ENCODE assay signal across 28 cellular contexts in the genomic region with DNA sequence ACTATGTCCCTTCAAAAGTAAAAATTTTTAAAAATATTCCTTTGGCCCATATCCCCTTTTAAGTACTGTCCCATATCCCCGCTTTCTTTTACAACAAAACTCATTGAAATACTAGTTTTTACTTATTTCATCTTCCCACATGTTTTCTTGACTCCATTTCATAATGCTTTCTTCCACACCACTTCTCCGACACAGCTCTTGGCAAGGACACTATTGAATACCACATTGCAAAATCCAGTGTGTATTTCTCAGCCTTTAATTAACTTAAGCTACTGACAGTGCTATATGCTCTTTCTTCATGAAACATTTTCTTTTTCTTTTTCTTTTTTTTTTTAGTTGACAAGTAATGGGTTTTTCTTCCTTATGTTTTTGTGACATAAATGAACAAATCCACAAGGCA. TPM values are rescaled to one million over a fixed set of nuclear protein-coding genes. Genes with fewer than 3 reads are reported as not detected.
A peak's percentile ranks its signal among the peaks of the same experiment; 100 is the strongest.
DNase-seq lines count a peak whose midpoint lies in the region; ATAC-seq, FAIRE-seq and TF ChIP-seq lines count a peak whose summit lies in the region.
"Had no signal": no experiment of that assay in that cellular context is flagged by ENCODE, and none has a peak within 500 bp of the region (broad histone marks: within the 10 kb centered on the region; RNA-seq: fewer than 3 reads in every experiment).

No MANE protein-coding gene starts in this region.

- BruUV-seq in K562 (replicated peaks; lab: Mats Ljungman, UMichigan): no TSS peak

- intact Hi-C loops in K562 (cut with micrococcal nuclease) (no loop called here), transverse colon (cut with DNase I; ENCODE audit: low total_unique reads) (no loop called here)

- H3K27ac ChIP-seq in GM23248 (no peak overlapping the region), K562 (ENCODE audit: extremely low read depth, low read depth, low read length) (no peak overlapping the region), transverse colon (no peak overlapping the region)
- H3K27ac ChIP-seq: HL-60, PC-9, SJCRH30 had no signal

- H3K4me3 ChIP-seq in GM23248: no peak overlapping the region
- H3K4me3 ChIP-seq in K562: no peak overlapping the region
- H3K4me3 ChIP-seq in fibroblast of pulmonary artery (replicated peaks; ENCODE audit: low read depth, low read length): no peak overlapping the region
- no peak overlapping the region for H3K4me3 ChIP-seq in transverse colon
- H3K4me3 ChIP-seq: PC-9, SJCRH30 had no signal

- TF ChIP-seq EP300 in K562 (IDR thresholded peaks at IDR 0.05; ENCODE audit: low read length): no peak
- no peak for TF ChIP-seq EP300 in transverse colon (IDR thresholded peaks at IDR 0.05; ENCODE audit: low read depth)

- H3K9me3 ChIP-seq in GM23248 (ENCODE audit: low read depth) (no peaks in the 10 kb centered on the region), K562 (replicated peaks; ENCODE audit: control insufficient read depth, insufficient read depth, low read depth, low read length) (no peaks in the 10 kb centered on the region), transverse colon (no peaks in the 10 kb centered on the region)
- H3K9me3 ChIP-seq: BE2C, SJCRH30 had no signal

- DNase-seq in AG20443 (ENCODE audit: low spot score) (peak; percentile 31), GM23248 (peak; percentile 71), K562 (ENCODE audit: extremely low read depth in 1 of 4, low spot score in 3 of 4) (no peak), fibroblast of pulmonary artery (ENCODE audit: low read depth) (peak; percentile 37), anterior cingulate cortex (lab: John Stamatoyannopoulos, UW) (no peak), transverse colon (no peak), NCI-H1436 treated with DMSO at 0.1 percent for 48 hours (lab: John Stamatoyannopoulos, UW) (no peak)
- DNase-seq: BE2C; CD8-positive, alpha-beta memory T cell; DMS 273 treated with DMSO at 0.1 percent for 48 hours; DMS79; HCEC 1CT; Karpas-422; NCI-H1092; NCI-H1436; NCI-H1930; NCI-H446; NCI-H524 treated with DMSO at 0.1 percent for 48 hours; NCI-H774; PC-9; SJCRH30 had no signal

- H2AFZ ChIP-seq in GM23248 (peak overlapping the region; percentile 52), K562 (ENCODE audit: low read depth, low read length) (peak overlapping the region; percentile 7; the same call in 1 of the 2 replicates)
- H2AFZ ChIP-seq: PC-9 had no signal

- TF ChIP-seq RAD21 in K562 (CRISPR knock-in tag; conservative IDR thresholded peaks at IDR 0.05 in 1 of 2, IDR thresholded peaks at IDR 0.05 in 1 of 2): no peak

- H3K4me2 ChIP-seq in GM23248 (ENCODE audit: unreplicated experiment): peak overlapping the region; percentile 4
- no peak overlapping the region for H3K4me2 ChIP-seq in K562 (ENCODE audit: insufficient read depth, low read length)
- H3K4me2 ChIP-seq: PC-9 had no signal

- in situ Hi-C loops in GM23248 (cut with MboI): loop anchor here (10.0 kb wide), 1 partner anchor 89 kb away; no protein-coding TSS in a partner anchor
- in situ Hi-C loops in K562 (cut with MboI): no loop called here
- in situ Hi-C loops in transverse colon (cut with MboI; ENCODE audit: low pct_ligation_motif_present in 1 of 4, low pct_unique_long_range_greater_than_20kb in 1 of 4, low sequenced_read_pairs in 3 of 4): no loop called here

- CTCF ChIA-PET in K562 (lab: Yijun Ruan, JAX; ENCODE audit: low intra/inter-chr PET ratio): no interaction called here

- H3K9me1 ChIP-seq in K562 (ENCODE audit: control insufficient read depth, insufficient read depth, low read length): no peaks in the 10 kb centered on the region

- H4K20me1 ChIP-seq in GM23248 (ENCODE audit: insufficient read depth) (no peaks in the 10 kb centered on the region), K562 (replicated peaks; ENCODE audit: control insufficient read depth, insufficient read depth, low read length) (no peaks in the 10 kb centered on the region)

- ATAC-seq in K562: no peak
- ATAC-seq in HG03565 (IDR thresholded peaks at IDR 0.05; ENCODE audit: unreplicated experiment): no peak
- ATAC-seq: Right ventricle myocardium inferior had no signal

- no peaks in the 10 kb centered on the region for H3K79me2 ChIP-seq in GM23248 (ENCODE audit: insufficient read depth)
- H3K79me2 ChIP-seq in K562 (ENCODE audit: control insufficient read depth, insufficient read depth, low read length): no peaks in the 10 kb centered on the region

- H3K4me1 ChIP-seq in GM23248 (ENCODE audit: insufficient read depth): peaks cover 18% of the 10 kb centered on the region
- peaks cover 0 to 2% of the 10 kb centered on the region in 2 experiments; a peak in 1 of 5 replicates for H3K4me1 ChIP-seq in K562 (replicated peaks in 1 of 2; ENCODE audit: control insufficient read depth in 2 of 2, insufficient read depth in 2 of 2, low read length in 2 of 2)
- no peaks in the 10 kb centered on the region for H3K4me1 ChIP-seq in transverse colon
- H3K4me1 ChIP-seq: BE2C, SJCRH30 had no signal

- no peaks in the 10 kb centered on the region for H3K9me2 ChIP-seq in GM23248 (ENCODE audit: insufficient read depth)

- TF ChIP-seq POLR2A in K562 (conservative IDR thresholded peaks at IDR 0.05) (no peak), transverse colon (IDR thresholded peaks at IDR 0.05) (no peak)

- no peak for FAIRE-seq in K562 (lab: Jason Lieb, UNC)
- FAIRE-seq: A204.1, H1 had no signal

- H3K36me3 ChIP-seq in GM23248 (ENCODE audit: low read depth): no peaks in the 10 kb centered on the region
- H3K36me3 ChIP-seq in K562 (ENCODE audit: control insufficient read depth, insufficient read depth, low read length): no peaks in the 10 kb centered on the region
- no peaks in the 10 kb centered on the region for H3K36me3 ChIP-seq in transverse colon
- H3K36me3 ChIP-seq: BE2C, SJCRH30 had no signal

- POLR2A ChIA-PET in K562 (lab: Yijun Ruan, JAX): no interaction called here

- no peaks in the 10 kb centered on the region for H3F3A ChIP-seq in GM23248 (ENCODE audit: insufficient read depth)

- no peaks in the 10 kb centered on the region for H3K27me3 ChIP-seq in GM23248 (replicated peaks; ENCODE audit: insufficient read depth)
- H3K27me3 ChIP-seq in K562 (ENCODE audit: control insufficient read depth in 2 of 2, insufficient read depth in 2 of 2, low read length in 2 of 2): no peaks in the 10 kb centered on the region
- H3K27me3 ChIP-seq in transverse colon: peaks cover 21% of the 10 kb centered on the region
- H3K27me3 ChIP-seq: SJCRH30 had no signal

- 30 to 52% methylated on average over 2 of the region's 2 CpGs for whole genome bisulfite sequencing in GM23248 (ENCODE audit: low coverage in 1 of 2, low lambda C conversion rate in 2 of 2, missing lambda C conversion rate in 2 of 2), 2 experiments
- 45% methylated on average over 2 of the region's 2 CpGs for WGBS in K562 (ENCODE audit: insufficient coverage, low coverage, missing lambda C conversion rate)
- 46 to 87% methylated on average over 2 of the region's 2 CpGs for WGBS in transverse colon (ENCODE audit: low coverage in 1 of 2), 2 donors

- TF ChIP-seq CTCF in K562 (IDR thresholded peaks at IDR 0.05 in 2 of 3, conservative IDR thresholded peaks at IDR 0.05 in 1 of 3; ENCODE audit: insufficient read depth in 2 of 3, low read depth in 1 of 3, low read length in 3 of 3): no peak
- TF ChIP-seq CTCF in fibroblast of pulmonary artery (IDR thresholded peaks at IDR 0.05; ENCODE audit: low read length, missing control alignments): no peak
- no peak for TF ChIP-seq CTCF in transverse colon (IDR thresholded peaks at IDR 0.05)

- H3K9ac ChIP-seq in GM23248: no peak overlapping the region
- no peak overlapping the region for H3K9ac ChIP-seq in K562 (ENCODE audit: insufficient read depth in 1 of 2, low read depth in 2 of 2, low read length in 2 of 2)

RNA-seq across cellular contexts. Expression of gene PRDM8, which starts 28.8 kb away (rescaled TPM):
- total RNA-seq in GM23248 (2014; rRNA removed; shearing (Covaris generic)): 4.4 and 7.0 TPM in 2 replicates
- polyA plus RNA-seq in GM23248 (2016; fragmentation: Nextera tagmentation; extraction: Ambion mirVana): 1.7 and 2.3 TPM in 2 replicates
- total RNA-seq in K562 (2011; cell fraction: chromatin; rRNA removed; ENCODE audit: low replicate concordance): not detected in 2 replicates
- total RNA-seq in K562 (2011; cell fraction: nucleolus; rRNA removed): not detected in 2 replicates
- not detected in 2 replicates for total RNA-seq in K562 (2011; cell fraction: nucleoplasm; rRNA removed)
- total RNA-seq in K562 (2014; rRNA removed): not detected in 2 replicates
- not detected in 2 replicates for total RNA-seq in K562 (2014; rRNA removed; fragmentation: Illumina TruSeq; extraction: Trizol)
- total RNA-seq in K562 (2015; rRNA removed; fragmentation: Illumina TruSeq; extraction: Trizol): not detected in 2 replicates
- 0.07 and 0.40 TPM in 2 replicates for total RNA-seq in K562 (2021)
- not detected in 2 replicates for polyA plus RNA-seq in K562 (2011; rRNA removed)
- not detected in 2 replicates for polyA plus RNA-seq in K562 (2011; cell fraction: cytosol; rRNA removed)
- polyA plus RNA-seq in K562 (2011; cell fraction: nucleus; rRNA removed): not detected in 2 replicates
- not detected in 2 replicates for polyA plus RNA-seq in K562 (2012)
- polyA plus RNA-seq in K562 (2014; fragmentation: Illumina TruSeq; extraction: Trizol): not detected in 2 replicates
- polyA plus RNA-seq in K562 (2014; fragmentation: Nextera tagmentation; extraction: Ambion mirVana): not detected
- polyA plus RNA-seq in K562 (2014; rRNA removed): not detected in 2 replicates
- not detected in 2 replicates for polyA minus RNA-seq in K562 (2011; rRNA and poly(A)+ RNA removed)
- not detected in 2 replicates for polyA minus RNA-seq in K562 (2011; cell fraction: cytosol; rRNA and poly(A)+ RNA removed)
- polyA minus RNA-seq in K562 (2011; cell fraction: nucleus; rRNA and poly(A)+ RNA removed): not detected in 2 replicates
- 1 to 10 TPM in 3 of 4 donors, under 1 TPM in 1; 0.20 to 5.2 (median 3.2) TPM for total RNA-seq in transverse colon
- total RNA-seq: H1 had no signal
- polyA plus RNA-seq: H1 had no signal

RNA-seq across cellular contexts. Expression of gene FGF5, which starts 40.4 kb away (rescaled TPM):
- 13.4 and 15.5 TPM in 2 replicates for total RNA-seq in GM23248 (2014; rRNA removed; shearing (Covaris generic))
- polyA plus RNA-seq in GM23248 (2016; fragmentation: Nextera tagmentation; extraction: Ambion mirVana): 59.9 and 63.7 TPM in 2 replicates
- 3.0 and 3.2 TPM in 2 replicates for total RNA-seq in K562 (2011; cell fraction: chromatin; rRNA removed; ENCODE audit: low replicate concordance)
- total RNA-seq in K562 (2011; cell fraction: nucleolus; rRNA removed): 2.0 and 3.2 TPM in 2 replicates
- 3.2 and 6.8 TPM in 2 replicates for total RNA-seq in K562 (2011; cell fraction: nucleoplasm; rRNA removed)
- total RNA-seq in K562 (2014; rRNA removed): 0.37 and 0.41 TPM in 2 replicates
- 1.1 and 1.4 TPM in 2 replicates for total RNA-seq in K562 (2014; rRNA removed; fragmentation: Illumina TruSeq; extraction: Trizol)
- 0.68 and 0.76 TPM in 2 replicates for total RNA-seq in K562 (2015; rRNA removed; fragmentation: Illumina TruSeq; extraction: Trizol)
- 2.0 and 2.7 TPM in 2 replicates for total RNA-seq in K562 (2021)
- 2.2 and 2.7 TPM in 2 replicates for polyA plus RNA-seq in K562 (2011; rRNA removed)
- polyA plus RNA-seq in K562 (2011; cell fraction: cytosol; rRNA removed): 1.3 and 3.6 TPM in 2 replicates
- polyA plus RNA-seq in K562 (2011; cell fraction: nucleus; rRNA removed): 0.93 and 2.8 TPM in 2 replicates
- polyA plus RNA-seq in K562 (2012): 1.2 and 2.4 TPM in 2 replicates
- polyA plus RNA-seq in K562 (2014; fragmentation: Illumina TruSeq; extraction: Trizol): 1.4 TPM in 2 replicates
- polyA plus RNA-seq in K562 (2014; fragmentation: Nextera tagmentation; extraction: Ambion mirVana): under 1 TPM; 0.38 to 0.61 TPM
- polyA plus RNA-seq in K562 (2014; rRNA removed): 1.1 and 1.2 TPM in 2 replicates
- 2.2 and 2.5 TPM in 2 replicates for polyA minus RNA-seq in K562 (2011; rRNA and poly(A)+ RNA removed)
- 1.7 and 4.0 TPM in 2 replicates for polyA minus RNA-seq in K562 (2011; cell fraction: cytosol; rRNA and poly(A)+ RNA removed)
- 3.9 and 6.6 TPM in 2 replicates for polyA minus RNA-seq in K562 (2011; cell fraction: nucleus; rRNA and poly(A)+ RNA removed)
- 1 to 10 TPM in 1 of 4 donors, under 1 TPM in 2, not detected in 1; 0.14 to 4.1 (median 0.16) TPM for total RNA-seq in transverse colon
- total RNA-seq: CD8-positive, alpha-beta memory T cell; H1; PC-9; T-helper 1 cell treated with Interleukin-12 subunit alpha and Interleukin-12 subunit beta and Interleukin-4 antibody, amounts not matched to agents 30 ng/mL and 1 ng/mL, for 36 hours had no signal
- polyA plus RNA-seq: CD14-positive monocyte; CD8-positive, alpha-beta memory T cell; H1 had no signal

Comparison
In these comparisons a context has a peak if more than half of its experiments do, and no peak if none do; other contexts are left out.
1. DNase-seq: peak in AG20443 (single experiment), GM23248 (single experiment) and fibroblast of pulmonary artery (single experiment); none in K562 (0 of 4), anterior cingulate cortex (0 of 58), transverse colon (single experiment) and NCI-H1436 treated with DMSO at 0.1 percent for 48 hours (single experiment).